ENCODE assay signal across 30 cellular contexts in the genomic region with DNA sequence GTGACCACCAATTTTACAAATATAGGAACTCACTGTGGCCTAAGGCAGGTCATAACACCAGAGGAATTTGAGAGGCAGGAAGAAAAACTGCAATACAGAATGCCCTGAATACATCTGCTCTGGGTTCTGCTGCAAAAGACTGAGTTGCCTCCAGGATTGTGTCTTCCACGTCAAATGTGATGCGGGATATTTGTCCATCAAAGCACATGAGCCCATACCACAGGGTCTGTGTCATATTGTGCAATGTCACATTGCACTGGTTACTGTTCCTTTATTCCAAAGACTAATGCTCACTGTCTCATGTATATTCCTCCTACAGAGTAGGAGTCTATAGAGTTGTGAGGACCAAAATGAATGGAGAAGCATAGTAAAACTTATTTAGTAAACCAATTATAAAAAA. TPM values are rescaled to one million over a fixed set of nuclear protein-coding genes. Genes with fewer than 3 reads are reported as not detected.
"Had no signal": no experiment of that assay in that cellular context is flagged by ENCODE, and none has a peak within 500 bp of the region (broad histone marks: within the 10 kb centered on the region; RNA-seq: fewer than 3 reads in every experiment).

No MANE protein-coding gene starts in this region.

- DNase-seq: naive thymus-derived CD4-positive, alpha-beta T cell; natural killer cell; occipital lobe; ovary; posterior cingulate gyrus; psoas muscle; right cardiac atrium; spleen; stimulated activated CD4-positive, alpha-beta T cell treated with anti-CD3 and anti-CD28 coated beads, Interleukin-12 subunit alpha, Interleukin-12 subunit beta, amount 100 ng/mL, for 4 hours; stimulated activated CD4-positive, alpha-beta T cell treated with anti-CD3 and anti-CD28 coated beads, Interleukin-1b, Interleukin-23, amount 100 ng/mL, for 48 hours; stimulated activated CD4-positive, alpha-beta T cell treated with anti-CD3 and anti-CD28 coated beads, Interleukin-4, amount 100 ng/mL, for 1 hour; stimulated activated naive B cell treated with anti-CD40 and anti-IgM and Interleukin-4, amounts not matched to agents 10 μg/mL and 1 μg/mL and 100 μg/mL, for 72 hours; stimulated activated naive CD4-positive, alpha-beta T cell treated with Interleukin-2 at 50 U/mL for 16 hours; stomach; thyroid gland; upper lobe of right lung; uterus had no signal

- H2AFZ ChIP-seq: neural progenitor cell, parathyroid adenoma had no signal

- H3K4me2 ChIP-seq: neural progenitor cell, smooth muscle cell had no signal

- H3K79me2 ChIP-seq: parathyroid adenoma had no signal

- ATAC-seq: naive thymus-derived CD4-positive, alpha-beta T cell; natural killer cell; psoas muscle; right cardiac atrium; sciatic nerve; stimulated activated effector memory CD8-positive, alpha-beta T cell treated with anti-CD3 and anti-CD28 coated beads, Interleukin-12 subunit alpha, Interleukin-12 subunit beta, amount 100 ng/mL, for 72 hours; stimulated activated naive B cell treated with anti-CD40 and anti-IgM and Interleukin-4, amounts not matched to agents 10 μg/mL and 1 μg/mL and 100 μg/mL, for 72 hours; upper lobe of right lung had no signal

- H3K27me3 ChIP-seq: neural progenitor cell, ovary, spleen, stomach, thyroid gland, tibial nerve, upper lobe of right lung, uterus had no signal

- H3K4me1 Mint-ChIP-seq: naive thymus-derived CD4-positive, alpha-beta T cell; natural killer cell; nephron; neural progenitor cell; stimulated activated effector memory CD8-positive, alpha-beta T cell treated with anti-CD3 and anti-CD28 coated beads, Interleukin-12 subunit alpha, Interleukin-12 subunit beta, amount 100 ng/mL, for 72 hours had no signal

- H3K9me3 ChIP-seq: ovary, psoas muscle, spleen, stomach, thoracic aorta, thyroid gland, tibial nerve, upper lobe of right lung, uterus had no signal

- H3K27ac Mint-ChIP-seq: naive thymus-derived CD4-positive, alpha-beta T cell; natural killer cell; nephron; neural progenitor cell; progenitor cell of endocrine pancreas; stimulated activated effector memory CD8-positive, alpha-beta T cell treated with anti-CD3 and anti-CD28 coated beads, Interleukin-12 subunit alpha, Interleukin-12 subunit beta, amount 100 ng/mL, for 72 hours; stimulated activated naive B cell treated with anti-CD40 and anti-IgM and Interleukin-4, amounts not matched to agents 10 μg/mL and 1 μg/mL and 100 μg/mL, for 72 hours; stimulated activated naive CD8-positive, alpha-beta T cell treated with anti-CD3 and anti-CD28 coated beads, Interleukin-15, Interleukin-2, amounts not matched to agents 100 ng/mL and 50 ng/mL, for 24 hours; type B pancreatic cell had no signal

- H3K4me3 ChIP-seq: neural progenitor cell, ovary, psoas muscle, skin epidermis, smooth muscle cell, spleen, stomach, thoracic aorta, thyroid gland, tibial nerve, upper lobe of right lung, uterus had no signal

- H3K36me3 Mint-ChIP-seq: neural progenitor cell, type B pancreatic cell had no signal

- H3K4me3 Mint-ChIP-seq: naive thymus-derived CD4-positive, alpha-beta T cell; natural killer cell; nephron; neural progenitor cell; stimulated activated effector memory CD8-positive, alpha-beta T cell treated with anti-CD3 and anti-CD28 coated beads, Interleukin-12 subunit alpha, Interleukin-12 subunit beta, amount 100 ng/mL, for 72 hours; stimulated activated naive B cell treated with anti-CD40 and anti-IgM and Interleukin-4, amounts not matched to agents 10 μg/mL and 1 μg/mL and 100 μg/mL, for 72 hours; stimulated activated naive CD8-positive, alpha-beta T cell treated with anti-CD3 and anti-CD28 coated beads, Interleukin-15, Interleukin-2, amounts not matched to agents 100 ng/mL and 50 ng/mL, for 24 hours; type B pancreatic cell had no signal

- H3K9ac ChIP-seq: neural progenitor cell, parathyroid adenoma had no signal

- H3K27me3 Mint-ChIP-seq: naive thymus-derived CD4-positive, alpha-beta T cell; progenitor cell of endocrine pancreas; stimulated activated naive B cell treated with anti-CD40 and anti-IgM and Interleukin-4, amounts not matched to agents 10 μg/mL and 1 μg/mL and 100 μg/mL, for 72 hours; stimulated activated naive CD8-positive, alpha-beta T cell treated with anti-CD3 and anti-CD28 coated beads, Interleukin-15, Interleukin-2, amounts not matched to agents 100 ng/mL and 50 ng/mL, for 24 hours; type B pancreatic cell had no signal

- H3K36me3 ChIP-seq: neural progenitor cell, ovary, stomach, thoracic aorta, thyroid gland, tibial nerve, upper lobe of right lung, uterus had no signal

- H3K27ac ChIP-seq: neural progenitor cell, ovary, parathyroid adenoma, psoas muscle, skin epidermis, spleen, stomach, thoracic aorta, thyroid gland, tibial nerve, upper lobe of right lung, uterus had no signal

- H3K4me1 ChIP-seq: neural progenitor cell, parathyroid adenoma, psoas muscle, spleen, stomach, thyroid gland, tibial nerve, upper lobe of right lung, uterus had no signal

- H3K9me3 Mint-ChIP-seq: naive thymus-derived CD4-positive, alpha-beta T cell; natural killer cell; nephron; neural progenitor cell; stimulated activated effector memory CD8-positive, alpha-beta T cell treated with anti-CD3 and anti-CD28 coated beads, Interleukin-12 subunit alpha, Interleukin-12 subunit beta, amount 100 ng/mL, for 72 hours; stimulated activated naive B cell treated with anti-CD40 and anti-IgM and Interleukin-4, amounts not matched to agents 10 μg/mL and 1 μg/mL and 100 μg/mL, for 72 hours; stimulated activated naive CD8-positive, alpha-beta T cell treated with anti-CD3 and anti-CD28 coated beads, Interleukin-15, Interleukin-2, amounts not matched to agents 100 ng/mL and 50 ng/mL, for 24 hours; type B pancreatic cell had no signal

RNA-seq across cellular contexts. Expression of a gene that starts 58.6 kb away (rescaled TPM):
- polyA plus RNA-seq: naive thymus-derived CD4-positive, alpha-beta T cell; neural cell had no signal
